7 cellular contexts compared by ENCODE assay signal in the genomic region with DNA sequence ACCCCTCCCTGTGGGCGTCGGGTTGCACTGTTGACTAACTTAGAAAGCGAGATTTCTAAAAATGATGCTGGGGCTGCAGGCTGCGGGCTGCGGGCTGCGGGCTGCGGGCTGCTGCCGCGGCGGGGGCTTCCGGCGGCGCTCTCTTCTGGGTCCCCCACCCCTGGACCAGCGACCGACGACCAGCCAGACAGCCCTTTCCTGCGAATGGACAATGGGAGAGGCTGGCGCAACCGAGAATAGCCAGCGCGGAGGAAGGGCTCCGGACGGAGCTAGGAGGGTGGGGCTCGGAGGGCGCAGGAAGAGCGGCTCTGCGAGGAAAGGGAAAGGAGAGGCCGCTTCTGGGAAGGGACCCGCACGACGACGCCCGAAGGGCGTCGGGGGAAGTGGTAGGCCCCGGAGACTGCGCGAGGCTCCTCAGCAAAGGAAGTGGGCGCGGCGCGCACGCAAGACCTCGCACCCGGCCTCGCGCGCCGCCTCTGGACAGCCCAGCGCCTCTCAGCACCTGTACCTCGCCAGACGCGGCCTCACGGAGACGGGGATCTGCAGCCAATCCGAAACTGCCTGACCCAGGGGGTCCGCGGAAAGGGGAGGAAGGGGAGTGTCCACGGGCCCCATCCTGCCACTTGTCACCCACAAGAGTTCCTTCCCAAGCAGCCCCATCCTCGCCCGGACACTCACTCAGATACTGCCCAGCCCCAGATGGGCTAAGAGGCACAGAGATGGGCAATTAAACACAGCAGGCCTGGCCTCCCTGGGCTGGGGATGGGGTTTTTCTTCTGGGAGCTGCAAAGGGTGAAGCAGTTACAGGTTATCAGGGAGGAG.
A peak's percentile ranks its signal among the peaks of the same experiment; 100 is the strongest.
DNase-seq lines count a peak whose midpoint lies in the region; ATAC-seq, FAIRE-seq and TF ChIP-seq lines count a peak whose summit lies in the region.

No MANE protein-coding gene starts in this region.

- no peaks in the 10 kb centered on the region for H3K9me3 ChIP-seq in astrocyte (ENCODE audit: insufficient read depth, low read depth, low read length)
- no peaks in the 10 kb centered on the region for H3K9me3 ChIP-seq in Caco-2

- intact Hi-C loops in Caco-2 (cut with micrococcal nuclease; ENCODE audit: unreplicated experiment), result no loop called here

- H3K4me3 Mint-ChIP-seq in T-cell (peak overlapping the region; percentile 74 to 80 (median 77)), astrocyte (ENCODE audit: unreplicated experiment) (no peak overlapping the region), Caco-2 (ENCODE audit: unreplicated experiment) (no peak overlapping the region)

- H2AFZ ChIP-seq in astrocyte (ENCODE audit: low read depth, low read length), result peak overlapping the region; percentile 75

- H3K27me3 Mint-ChIP-seq in T-cell (no peaks in the 10 kb centered on the region), astrocyte (ENCODE audit: low read depth, unreplicated experiment) (peaks cover 4% of the 10 kb centered on the region), Caco-2 (ENCODE audit: insufficient read depth, unreplicated experiment) (no peaks in the 10 kb centered on the region)

- H3K79me2 ChIP-seq in astrocyte (ENCODE audit: insufficient read depth, low read length), result no peaks in the 10 kb centered on the region

- peak overlapping the region; percentile 11 for H3K4me3 ChIP-seq in astrocyte (ENCODE audit: insufficient read depth, low read depth, low read length)
- no peak overlapping the region for H3K4me3 ChIP-seq in Caco-2 (ENCODE audit: low read depth, low read length)

- POLR2A ChIA-PET in T-cell (lab: Charles Lee), result interaction anchor here in 1 of 2 donors (0.6 kb wide), 3 partner anchors 21 to 504 kb away, joined by 3 to 4 read pairs (median 3); no protein-coding TSS in a partner anchor
- POLR2A ChIA-PET in Caco-2 (lab: Charles Lee), result no interaction called here

- CTCF ChIA-PET in T-cell (lab: Charles Lee), result interaction anchor here (0.6 to 1.1 kb wide), 3 partner anchors 16 to 221 kb away, joined by 3 read pairs; no protein-coding TSS in a partner anchor
- CTCF ChIA-PET in Caco-2 (lab: Charles Lee), result no interaction called here

- no peaks in the 10 kb centered on the region for H4K20me1 ChIP-seq in astrocyte (ENCODE audit: insufficient read depth, low read length)

- H3K36me3 ChIP-seq in astrocyte (ENCODE audit: insufficient read depth, low read length), result no peaks in the 10 kb centered on the region
- H3K36me3 ChIP-seq in Caco-2 (ENCODE audit: control insufficient read depth, insufficient read depth, low read length), result 0 out of 2 replicates have a peak, but pooled peaks cover 2% of the 10 kb centered on the region

- no TSS peak for BruUV-seq in Caco-2 (replicated peaks; lab: Mats Ljungman, UMichigan)

- peak; percentile 40 for ATAC-seq in GM18870 (IDR thresholded peaks at IDR 0.05; ENCODE audit: unreplicated experiment)
- ATAC-seq in HG02973 (IDR thresholded peaks at IDR 0.05; ENCODE audit: unreplicated experiment), result peak; percentile 47
- peak; percentile 90 to 94 (median 92) for ATAC-seq in T-cell (replicated peaks in 1 of 4)

- H3K27ac Mint-ChIP-seq in T-cell (peak overlapping the region; percentile 86 to 89), astrocyte (ENCODE audit: unreplicated experiment) (no peak overlapping the region), Caco-2 (ENCODE audit: unreplicated experiment) (no peak overlapping the region)

- peak overlapping the region; percentile 74 for H3K4me2 ChIP-seq in astrocyte (ENCODE audit: low read length)

- H3K4me1 Mint-ChIP-seq in T-cell, result peaks cover 37 to 43% (median 39%) of the 10 kb centered on the region in 3 donors
- peaks cover 39% of the 10 kb centered on the region for H3K4me1 Mint-ChIP-seq in astrocyte (ENCODE audit: low read depth, unreplicated experiment)
- H3K4me1 Mint-ChIP-seq in Caco-2 (ENCODE audit: low read depth, unreplicated experiment), result peaks cover 18% of the 10 kb centered on the region

- FAIRE-seq in astrocyte (lab: Jason Lieb, UNC), result no peak

- peak; percentile 41 to 79 (median 61) for DNase-seq in T-cell
- no peak for DNase-seq in astrocyte (ENCODE audit: low read depth)
- DNase-seq in islet precursor cell, result peak; percentile 78
- peak; percentile 74 for DNase-seq in stimulated activated CD4-positive, alpha-beta T cell treated with anti-CD3 and anti-CD28 coated beads, Interleukin-1b, Interleukin-23, amount 100 ng/mL, for 48 hours
- no peak for DNase-seq in Caco-2

- H3K4me1 ChIP-seq in astrocyte (ENCODE audit: insufficient read depth, low read length) (peaks cover 62% of the 10 kb centered on the region), Caco-2 (peaks cover 14% of the 10 kb centered on the region)

- H3K27me3 ChIP-seq in astrocyte (ENCODE audit: insufficient read depth, low read length), result no peaks in the 10 kb centered on the region
- H3K27me3 ChIP-seq in Caco-2 (replicated peaks; ENCODE audit: control insufficient read depth, insufficient read depth, low read length), result no peaks in the 10 kb centered on the region

- H3K9me3 Mint-ChIP-seq in T-cell (no peaks in the 10 kb centered on the region), astrocyte (ENCODE audit: unreplicated experiment) (no peaks in the 10 kb centered on the region), Caco-2 (ENCODE audit: unreplicated experiment) (no peaks in the 10 kb centered on the region)

- H3K36me3 Mint-ChIP-seq in T-cell (no peaks in the 10 kb centered on the region), astrocyte (ENCODE audit: low read depth, unreplicated experiment) (no peaks in the 10 kb centered on the region), Caco-2 (ENCODE audit: insufficient read depth, unreplicated experiment) (peaks cover 6% of the 10 kb centered on the region)

- no peak overlapping the region for H3K27ac ChIP-seq in astrocyte (ENCODE audit: low read depth, low read length)

- H3K9ac ChIP-seq in astrocyte (ENCODE audit: low read length), result peak overlapping the region; percentile 37

- TF ChIP-seq CTCF in astrocyte (IDR thresholded peaks at IDR 0.05; ENCODE audit: insufficient read depth, low read depth, low read length) (no peak), Caco-2 (IDR thresholded peaks at IDR 0.05; ENCODE audit: insufficient read depth in 1 of 2, low read depth in 1 of 2, low read length in 1 of 2, severe bottlenecking in 1 of 2, unreplicated experiment in 1 of 2) (no peak)

Comparison
In these comparisons a context has a peak if more than half of its experiments do, and no peak if none do; other contexts are left out.
1. ATAC-seq: peak in every context shown above with its lines; median percentile 92 in T-cell; 47 in HG02973; 40 in GM18870.
2. DNase-seq: peak in T-cell (34 of 34), islet precursor cell (single experiment) and stimulated activated CD4-positive, alpha-beta T cell treated with anti-CD3 and anti-CD28 coated beads, Interleukin-1b, Interleukin-23, amount 100 ng/mL, for 48 hours (single experiment); none in astrocyte (single experiment) and Caco-2 (0 of 2).
3. H3K27ac Mint-ChIP-seq: peak in T-cell (2 of 2); none in astrocyte (single experiment) and Caco-2 (single experiment).
4. H3K4me3 Mint-ChIP-seq: peak in T-cell (3 of 3); none in astrocyte (single experiment) and Caco-2 (single experiment).